1 cellular context compared by ENCODE assay signal in the genomic region with DNA sequence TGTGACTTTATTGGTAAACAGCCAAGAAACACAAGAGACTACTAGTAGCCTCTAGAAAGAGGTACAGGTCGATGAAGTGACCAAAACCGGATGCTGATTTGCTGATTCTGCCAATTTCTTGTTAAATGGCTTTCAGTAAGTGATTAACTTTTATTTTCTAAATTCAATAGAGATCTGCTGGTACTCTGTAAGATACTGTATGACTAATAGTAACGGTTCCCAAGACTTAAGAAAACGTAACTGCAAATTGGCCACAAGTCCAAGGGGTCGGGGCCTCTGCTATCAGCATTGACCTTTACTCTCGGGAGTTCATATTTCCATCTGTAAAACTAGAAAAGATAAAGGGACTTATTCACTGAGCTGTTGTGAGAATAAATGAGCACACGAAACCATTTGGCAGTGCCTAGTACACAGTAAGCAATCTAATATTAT.
TF ChIP-seq lines count a peak whose summit lies in the region.

No MANE protein-coding gene starts in this region.

TF ChIP-seq in K562, 482 proteins besides CTCF, POLR2A, EP300 and RAD21 (continued from another document and continues in another):
- no peak for TF ChIP-seq UBTF (IDR thresholded peaks at IDR 0.05; ENCODE audit: borderline replicate concordance in 1 of 2, low read depth in 2 of 2, low read length in 2 of 2)
- no peak for TF ChIP-seq DMBX1 (CRISPR knock-in tag; IDR thresholded peaks at IDR 0.05; ENCODE audit: borderline replicate concordance)
- no peak for TF ChIP-seq ZKSCAN8 (CRISPR knock-in tag; IDR thresholded peaks at IDR 0.05)
- TF ChIP-seq NRF1 (conservative IDR thresholded peaks at IDR 0.05 in 1 of 2, IDR thresholded peaks at IDR 0.05 in 1 of 2) = no peak
- TF ChIP-seq BCLAF1 (IDR thresholded peaks at IDR 0.05; ENCODE audit: borderline replicate concordance in 1 of 2, control insufficient read depth in 1 of 2, low read depth in 2 of 2, low read length in 1 of 2) = no peak
- TF ChIP-seq NEUROD1 (IDR thresholded peaks at IDR 0.05; ENCODE audit: borderline replicate concordance, low read depth, low read length, partially characterized antibody) = no peak
- TF ChIP-seq JUND (IDR thresholded peaks at IDR 0.05; ENCODE audit: borderline replicate concordance, low read depth, low read length) = peak; percentile 66
- peak; percentile 70; the same call in 1 of the 3 replicates for TF ChIP-seq JUND (tag; IDR thresholded peaks at IDR 0.05; ENCODE audit: borderline replicate concordance, low read depth, low read length)
- TF ChIP-seq ZNF354B (CRISPR knock-in tag; IDR thresholded peaks at IDR 0.05) = no peak
- no peak for TF ChIP-seq ZNF785 (CRISPR knock-in tag; IDR thresholded peaks at IDR 0.05)
- TF ChIP-seq HNRNPLL (IDR thresholded peaks at IDR 0.05; ENCODE audit: low read depth, low read length, poor library complexity, severe bottlenecking) = no peak
- TF ChIP-seq, protein P1, sequence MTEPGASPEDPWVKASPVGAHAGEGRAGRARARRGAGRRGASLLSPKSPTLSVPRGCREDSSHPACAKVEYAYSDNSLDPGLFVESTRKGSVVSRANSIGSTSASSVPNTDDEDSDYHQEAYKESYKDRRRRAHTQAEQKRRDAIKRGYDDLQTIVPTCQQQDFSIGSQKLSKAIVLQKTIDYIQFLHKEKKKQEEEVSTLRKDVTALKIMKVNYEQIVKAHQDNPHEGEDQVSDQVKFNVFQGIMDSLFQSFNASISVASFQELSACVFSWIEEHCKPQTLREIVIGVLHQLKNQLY (CRISPR knock-in tag; conservative IDR thresholded peaks at IDR 0.05) = no peak
- TF ChIP-seq RBM25 (IDR thresholded peaks at IDR 0.05; ENCODE audit: low read depth, low read length, severe bottlenecking) = no peak
- no peak for TF ChIP-seq ZNF695 (CRISPR knock-in tag; IDR thresholded peaks at IDR 0.05)
- peak; percentile 87 for TF ChIP-seq FOSL1 (tag; conservative IDR thresholded peaks at IDR 0.05)
- TF ChIP-seq POLR2H (tag; IDR thresholded peaks at IDR 0.05; ENCODE audit: low read depth) = 0 out of 2 replicates have a peak, but pooled peaks have one; percentile 50
- no peak for TF ChIP-seq ZNF232 (CRISPR knock-in tag; IDR thresholded peaks at IDR 0.05)
- no peak for TF ChIP-seq MECOM (CRISPR knock-in tag; IDR thresholded peaks at IDR 0.05)
- peak; percentile 77 for TF ChIP-seq MAFF (IDR thresholded peaks at IDR 0.05; ENCODE audit: low read length)
- no peak for TF ChIP-seq BDP1 (IDR thresholded peaks at IDR 0.05; ENCODE audit: insufficient read depth, insufficient read length)
- no peak for TF ChIP-seq THRAP3 (IDR thresholded peaks at IDR 0.05; ENCODE audit: borderline replicate concordance)
- no peak for TF ChIP-seq ZNF511 (CRISPR knock-in tag; IDR thresholded peaks at IDR 0.05)
- no peak for TF ChIP-seq SIRT6 (IDR thresholded peaks at IDR 0.05; ENCODE audit: low read depth, low read length)
- no peak for TF ChIP-seq KLF13 (tag; IDR thresholded peaks at IDR 0.05; ENCODE audit: borderline replicate concordance, low read depth)
- TF ChIP-seq SMARCB1 (IDR thresholded peaks at IDR 0.05; ENCODE audit: insufficient read length, low read depth) = no peak
- TF ChIP-seq FOXM1 (IDR thresholded peaks at IDR 0.05; ENCODE audit: low read depth) = peak; percentile 50; the same call in 1 of the 2 replicates
- TF ChIP-seq FOXM1 (CRISPR knock-in tag; IDR thresholded peaks at IDR 0.05; ENCODE audit: low read depth) = no peak
- no peak for TF ChIP-seq RB1 (IDR thresholded peaks at IDR 0.05; ENCODE audit: low read depth)
- no peak for TF ChIP-seq FOXP1 (CRISPR knock-in tag; IDR thresholded peaks at IDR 0.05)
- TF ChIP-seq, protein P2, sequence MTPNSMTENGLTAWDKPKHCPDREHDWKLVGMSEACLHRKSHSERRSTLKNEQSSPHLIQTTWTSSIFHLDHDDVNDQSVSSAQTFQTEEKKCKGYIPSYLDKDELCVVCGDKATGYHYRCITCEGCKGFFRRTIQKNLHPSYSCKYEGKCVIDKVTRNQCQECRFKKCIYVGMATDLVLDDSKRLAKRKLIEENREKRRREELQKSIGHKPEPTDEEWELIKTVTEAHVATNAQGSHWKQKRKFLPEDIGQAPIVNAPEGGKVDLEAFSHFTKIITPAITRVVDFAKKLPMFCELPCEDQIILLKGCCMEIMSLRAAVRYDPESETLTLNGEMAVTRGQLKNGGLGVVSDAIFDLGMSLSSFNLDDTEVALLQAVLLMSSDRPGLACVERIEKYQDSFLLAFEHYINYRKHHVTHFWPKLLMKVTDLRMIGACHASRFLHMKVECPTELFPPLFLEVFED (CRISPR knock-in tag; conservative IDR thresholded peaks at IDR 0.05) = no peak
- TF ChIP-seq, protein P3, sequence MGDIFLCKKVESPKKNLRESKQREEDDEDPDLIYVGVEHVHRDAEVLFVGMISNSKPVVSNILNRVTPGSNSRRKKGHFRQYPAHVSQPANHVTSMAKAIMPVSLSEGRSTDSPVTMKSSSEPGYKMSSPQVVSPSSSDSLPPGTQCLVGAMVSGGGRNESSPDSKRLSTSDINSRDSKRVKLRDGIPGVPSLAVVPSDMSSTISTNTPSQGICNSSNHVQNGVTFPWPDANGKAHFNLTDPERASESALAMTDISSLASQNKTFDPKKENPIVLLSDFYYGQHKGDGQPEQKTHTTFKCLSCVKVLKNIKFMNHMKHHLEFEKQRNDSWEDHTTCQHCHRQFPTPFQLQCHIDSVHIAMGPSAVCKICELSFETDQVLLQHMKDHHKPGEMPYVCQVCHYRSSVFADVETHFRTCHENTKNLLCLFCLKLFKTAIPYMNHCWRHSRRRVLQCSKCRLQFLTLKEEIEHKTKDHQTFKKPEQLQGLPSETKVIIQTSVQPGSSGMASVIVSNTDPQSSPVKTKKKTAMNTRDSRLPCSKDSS (IDR thresholded peaks at IDR 0.05; ENCODE audit: low read depth, partially characterized antibody) = no peak
- peak; percentile 56; the same call in 1 of the 2 replicates for TF ChIP-seq HMBOX1 (IDR thresholded peaks at IDR 0.05)
- no peak for TF ChIP-seq KDM2B (CRISPR knock-in tag; IDR thresholded peaks at IDR 0.05)
- peak; percentile 58 for TF ChIP-seq CBFA2T3 (IDR thresholded peaks at IDR 0.05)
- TF ChIP-seq PHB2 (IDR thresholded peaks at IDR 0.05; ENCODE audit: low read depth) = no peak
- TF ChIP-seq PTRF (tag; IDR thresholded peaks at IDR 0.05) = no peak
- no peak for TF ChIP-seq CEBPZ (IDR thresholded peaks at IDR 0.05; ENCODE audit: borderline replicate concordance, low read depth, low read length)
- TF ChIP-seq, protein P4, sequence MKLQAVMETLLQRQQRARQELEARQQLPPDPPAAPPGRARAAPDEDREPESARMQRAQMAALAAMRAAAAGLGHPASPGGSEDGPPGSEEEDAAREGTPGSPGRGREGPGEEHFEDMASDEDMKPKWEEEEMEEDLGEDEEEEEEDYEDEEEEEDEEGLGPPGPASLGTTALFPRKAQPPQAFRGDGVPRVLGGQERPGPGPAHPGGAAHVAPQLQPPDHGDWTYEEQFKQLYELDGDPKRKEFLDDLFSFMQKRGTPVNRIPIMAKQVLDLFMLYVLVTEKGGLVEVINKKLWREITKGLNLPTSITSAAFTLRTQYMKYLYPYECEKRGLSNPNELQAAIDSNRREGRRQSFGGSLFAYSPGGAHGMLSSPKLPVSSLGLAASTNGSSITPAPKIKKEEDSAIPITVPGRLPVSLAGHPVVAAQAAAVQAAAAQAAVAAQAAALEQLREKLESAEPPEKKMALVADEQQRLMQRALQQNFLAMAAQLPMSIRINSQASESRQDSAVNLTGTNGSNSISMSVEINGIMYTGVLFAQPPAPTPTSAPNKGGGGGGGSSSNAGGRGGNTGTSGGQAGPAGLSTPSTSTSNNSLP (IDR thresholded peaks at IDR 0.05; ENCODE audit: borderline replicate concordance, low read depth, low read length) = no peak
- TF ChIP-seq, protein P5, sequence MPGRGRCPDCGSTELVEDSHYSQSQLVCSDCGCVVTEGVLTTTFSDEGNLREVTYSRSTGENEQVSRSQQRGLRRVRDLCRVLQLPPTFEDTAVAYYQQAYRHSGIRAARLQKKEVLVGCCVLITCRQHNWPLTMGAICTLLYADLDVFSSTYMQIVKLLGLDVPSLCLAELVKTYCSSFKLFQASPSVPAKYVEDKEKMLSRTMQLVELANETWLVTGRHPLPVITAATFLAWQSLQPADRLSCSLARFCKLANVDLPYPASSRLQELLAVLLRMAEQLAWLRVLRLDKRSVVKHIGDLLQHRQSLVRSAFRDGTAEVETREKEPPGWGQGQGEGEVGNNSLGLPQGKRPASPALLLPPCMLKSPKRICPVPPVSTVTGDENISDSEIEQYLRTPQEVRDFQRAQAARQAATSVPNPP (IDR thresholded peaks at IDR 0.05; ENCODE audit: borderline replicate concordance, insufficient read depth, insufficient read length) = no peak
- TF ChIP-seq, protein P6, sequence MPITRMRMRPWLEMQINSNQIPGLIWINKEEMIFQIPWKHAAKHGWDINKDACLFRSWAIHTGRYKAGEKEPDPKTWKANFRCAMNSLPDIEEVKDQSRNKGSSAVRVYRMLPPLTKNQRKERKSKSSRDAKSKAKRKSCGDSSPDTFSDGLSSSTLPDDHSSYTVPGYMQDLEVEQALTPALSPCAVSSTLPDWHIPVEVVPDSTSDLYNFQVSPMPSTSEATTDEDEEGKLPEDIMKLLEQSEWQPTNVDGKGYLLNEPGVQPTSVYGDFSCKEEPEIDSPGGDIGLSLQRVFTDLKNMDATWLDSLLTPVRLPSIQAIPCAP (CRISPR knock-in tag; IDR thresholded peaks at IDR 0.05; ENCODE audit: borderline replicate concordance) = no peak
- TF ChIP-seq HNRNPK (IDR thresholded peaks at IDR 0.05; ENCODE audit: low read depth, low read length, poor library complexity, severe bottlenecking) = no peak
- no peak for TF ChIP-seq HIVEP1 (CRISPR knock-in tag; IDR thresholded peaks at IDR 0.05)
- peak; percentile 60 for TF ChIP-seq SMARCE1 (IDR thresholded peaks at IDR 0.05)
- TF ChIP-seq SOX6 (IDR thresholded peaks at IDR 0.05) = peak; percentile 37
- no peak for TF ChIP-seq SRSF3 (IDR thresholded peaks at IDR 0.05; ENCODE audit: insufficient read depth, low read length)
